8 cellular contexts compared by ENCODE assay signal in the genomic region with DNA sequence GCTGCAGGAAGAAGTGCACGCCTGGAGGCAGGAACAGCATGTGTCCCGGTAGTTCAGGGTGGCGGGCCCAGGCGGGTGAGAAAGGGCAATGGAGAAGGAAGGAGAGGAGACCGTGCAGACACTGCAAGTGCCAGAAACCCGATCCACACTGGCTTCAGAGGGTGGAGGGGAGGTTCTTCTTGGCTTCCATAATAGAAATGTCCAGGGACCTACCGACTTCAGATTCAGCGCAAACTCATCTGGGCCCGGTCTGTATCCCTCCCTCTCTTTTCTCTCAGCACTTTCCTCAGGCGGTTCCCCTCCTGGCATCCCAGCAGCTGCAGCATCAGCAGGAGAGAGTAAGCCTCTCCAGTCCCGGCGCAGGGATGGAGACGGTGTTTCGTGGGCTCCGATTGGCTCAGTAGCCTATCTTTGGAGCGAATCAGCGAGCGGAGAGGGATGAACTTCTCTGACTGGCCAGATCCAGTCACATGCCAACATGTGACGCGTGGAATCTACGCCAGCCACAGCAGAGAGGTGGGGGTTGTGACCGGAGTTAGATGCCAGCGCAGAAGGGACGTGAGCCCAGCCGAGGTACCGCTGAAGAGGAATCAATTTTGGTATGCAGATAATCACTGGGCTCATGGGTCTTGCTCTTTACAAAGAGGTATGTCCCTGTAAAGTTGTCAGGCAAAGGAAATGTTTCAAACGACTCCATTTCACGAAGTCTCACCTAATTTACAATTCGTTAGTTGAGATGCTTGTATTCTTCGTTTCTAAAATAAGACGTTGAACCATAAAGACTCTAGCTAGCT. TPM values are rescaled to one million over a fixed set of nuclear protein-coding genes. Genes with fewer than 3 reads are reported as not detected.
DNase-seq lines count a peak whose midpoint lies in the region; ATAC-seq, FAIRE-seq and TF ChIP-seq lines count a peak whose summit lies in the region.

No MANE protein-coding gene starts in this region.

- CTCF ChIA-PET in activated CD4-positive, alpha-beta T cell treated with anti-CD3 and anti-CD28 coated beads for 36 hours (lab: Charles Lee): interaction anchor here (0.7 to 0.9 kb wide), 2 partner anchors 105 to 230 kb away, joined by 3 read pairs; no protein-coding TSS in a partner anchor

- DNase-seq in BE2C: peak; percentile 89
- DNase-seq in GM19239 (ENCODE audit: insufficient read length, low spot score): peak; percentile 73
- peak; percentile 98 for DNase-seq in NCI-H510A treated with DMSO at 0.1 percent for 48 hours (lab: John Stamatoyannopoulos, UW)
- DNase-seq in activated CD4-positive, alpha-beta T cell treated with anti-CD3 and anti-CD28 coated beads for 36 hours: peak; percentile 94
- peak; percentile 90 for DNase-seq in kidney glomerular epithelial cell (lab: John Stamatoyannopoulos, UW)
- DNase-seq in stimulated activated CD4-positive, alpha-beta T cell treated with anti-CD3 and anti-CD28 coated beads, Interleukin-15, amount 100 ng/mL, for 48 hours (ENCODE audit: low read depth in 2 of 2): peak; percentile 79 to 84

- H3K4me1 ChIP-seq in BE2C: no peaks in the 10 kb centered on the region

- POLR2A ChIA-PET in activated CD4-positive, alpha-beta T cell treated with anti-CD3 and anti-CD28 coated beads for 36 hours (lab: Charles Lee): no interaction called here

- H3K4me1 Mint-ChIP-seq in activated CD4-positive, alpha-beta T cell treated with anti-CD3 and anti-CD28 coated beads for 36 hours: peaks cover 45% of the 10 kb centered on the region

- no peaks in the 10 kb centered on the region for H3K9me3 Mint-ChIP-seq in activated CD4-positive, alpha-beta T cell treated with anti-CD3 and anti-CD28 coated beads for 36 hours (ENCODE audit: low read depth)

- intact Hi-C loops in activated CD4-positive, alpha-beta T cell treated with anti-CD3 and anti-CD28 coated beads for 36 hours (cut with DNase I, micrococcal nuclease): loop anchor here in 1 of 2 experiments (1.0 to 5.0 kb wide), 6 partner anchors 45 to 673 kb away; a partner anchor contains a TSS

- no peaks in the 10 kb centered on the region for H3K36me3 Mint-ChIP-seq in activated CD4-positive, alpha-beta T cell treated with anti-CD3 and anti-CD28 coated beads for 36 hours (ENCODE audit: low read depth)

- H3K4me3 ChIP-seq in BE2C (ENCODE audit: low read depth, low read length): peak overlapping the region; percentile 75

- no peaks in the 10 kb centered on the region for H3K36me3 ChIP-seq in BE2C

- H3K27ac Mint-ChIP-seq in activated CD4-positive, alpha-beta T cell treated with anti-CD3 and anti-CD28 coated beads for 36 hours: peak overlapping the region; percentile 90

- ATAC-seq in HG03442 (IDR thresholded peaks at IDR 0.05; ENCODE audit: unreplicated experiment): peak; percentile 74
- ATAC-seq in activated CD4-positive, alpha-beta T cell treated with anti-CD3 and anti-CD28 coated beads for 36 hours: peak; percentile 85

- no peaks in the 10 kb centered on the region for H3K27me3 ChIP-seq in BE2C

- H3K9me3 ChIP-seq in BE2C: no peaks in the 10 kb centered on the region

- no peaks in the 10 kb centered on the region for H3K27me3 Mint-ChIP-seq in activated CD4-positive, alpha-beta T cell treated with anti-CD3 and anti-CD28 coated beads for 36 hours

- TF ChIP-seq CTCF in BE2C (IDR thresholded peaks at IDR 0.05; ENCODE audit: low read depth, low read length): no peak

- peak; percentile 96 for FAIRE-seq in GM19239 (lab: Jason Lieb, UNC)

- peak overlapping the region; percentile 83 for H3K27ac ChIP-seq in cingulate gyrus (ENCODE audit: low read depth, low read length)

- H3K4me3 Mint-ChIP-seq in activated CD4-positive, alpha-beta T cell treated with anti-CD3 and anti-CD28 coated beads for 36 hours: peak overlapping the region; percentile 92

RNA-seq across cellular contexts. Expression of a gene that starts 1.9 kb away (rescaled TPM):
- 23.4 TPM for polyA plus RNA-seq in BE2C (2012; ENCODE audit: insufficient read depth, insufficient read length, low read depth)
- total RNA-seq in activated CD4-positive, alpha-beta T cell treated with anti-CD3 and anti-CD28 coated beads for 36 hours: 10 to 100 TPM; 44.6 to 56.6 TPM

Comparison
In these comparisons a context has a peak if more than half of its experiments do, and no peak if none do; other contexts are left out.
1. Peak in every context shown above with its lines: DNase-seq, ATAC-seq, H3K4me3 ChIP-seq and H3K27ac ChIP-seq.